8 cellular contexts compared by ENCODE assay signal in genomic region chr18:3594760-3595241, GRCh38.
DNase-seq lines count a peak whose midpoint lies in the region; ATAC-seq and TF ChIP-seq lines count a peak whose summit lies in the region.

No MANE protein-coding gene starts in this region.

- H3K9me3 Mint-ChIP-seq in CD8-positive, alpha-beta T cell: no peaks in the 10 kb centered on the region
- no peaks in the 10 kb centered on the region for H3K9me3 Mint-ChIP-seq in activated T-cell treated with anti-CD3 and anti-CD28 coated beads, Interleukin-2, amount 50 U/mL, for 24 hours

- in situ Hi-C loops in IMR-90 (cut with MboI; ENCODE audit: low sequenced_read_pairs): loop anchor here (5.0 to 10.0 kb wide), 3 partner anchors 70 to 312 kb away; partner anchors contain the start of gene TGIF1

- H3K27ac ChIP-seq in CD8-positive, alpha-beta T cell (ENCODE audit: low read depth, low read length): peak overlapping the region; percentile 99
- H3K27ac ChIP-seq in IMR-90 (ENCODE audit: insufficient read depth, low read length) (peak overlapping the region; percentile 84), trophoblast cell (ENCODE audit: low read depth, low read length) (peak overlapping the region; percentile 100)

- peak overlapping the region; percentile 83 for H4K12ac ChIP-seq in trophoblast cell (ENCODE audit: low read depth, low read length)

- TF ChIP-seq CTCF in CD8-positive, alpha-beta T cell (IDR thresholded peaks at IDR 0.05): no peak
- TF ChIP-seq CTCF in IMR-90 (conservative IDR thresholded peaks at IDR 0.05; ENCODE audit: low read depth, low read length): no peak

- TSS peak; percentile 65 for BruUV-seq in IMR-90 (replicated peaks; lab: Mats Ljungman, UMichigan)

- dilution Hi-C loops in IMR-90 (cut with HindIII; ENCODE audit: low sequenced_read_pairs, unreplicated experiment): no loop called here

- H3K4ac ChIP-seq in IMR-90 (ENCODE audit: low read depth, low read length) (peak overlapping the region; percentile 97), trophoblast cell (ENCODE audit: low read depth, low read length) (peak overlapping the region; percentile 89)

- H2BK5ac ChIP-seq in IMR-90 (ENCODE audit: low read depth, low read length, poor library complexity, severe bottlenecking): peak overlapping the region; percentile 98
- H2BK5ac ChIP-seq in trophoblast cell (ENCODE audit: low read depth, low read length, poor library complexity): peak overlapping the region; percentile 98

- peak overlapping the region; percentile 91 for H3K4me3 Mint-ChIP-seq in CD8-positive, alpha-beta T cell
- H3K4me3 Mint-ChIP-seq in activated T-cell treated with anti-CD3 and anti-CD28 coated beads, Interleukin-2, amount 50 U/mL, for 24 hours: peak overlapping the region; percentile 89

- H2BK12ac ChIP-seq in trophoblast cell (ENCODE audit: low read length): peak overlapping the region; percentile 94

- H3K23ac ChIP-seq in IMR-90 (ENCODE audit: low read depth, low read length): peak overlapping the region; percentile 98
- H3K23ac ChIP-seq in trophoblast cell (ENCODE audit: low read length): no peak overlapping the region

- H3K4me3 ChIP-seq in CD8-positive, alpha-beta T cell (ENCODE audit: low read depth, low read length): peak overlapping the region; percentile 67
- H3K4me3 ChIP-seq in IMR-90 (ENCODE audit: insufficient read depth, low read depth, low read length): peak overlapping the region; percentile 57
- H3K4me3 ChIP-seq in trophoblast cell (ENCODE audit: low read depth, low read length): peak overlapping the region; percentile 2

- peaks cover 41% of the 10 kb centered on the region for H3K4me1 ChIP-seq in CD8-positive, alpha-beta T cell (ENCODE audit: insufficient read depth, low read length)
- peaks cover 29% of the 10 kb centered on the region for H3K4me1 ChIP-seq in IMR-90 (ENCODE audit: control insufficient read depth, insufficient read depth, low read length)
- H3K4me1 ChIP-seq in trophoblast cell (ENCODE audit: control insufficient read depth in 1 of 2, insufficient read depth in 2 of 2, low read length in 2 of 2): peaks cover 34 to 44% of the 10 kb centered on the region in 2 experiments

- peak overlapping the region; percentile 99 for H3K27ac Mint-ChIP-seq in CD8-positive, alpha-beta T cell
- H3K27ac Mint-ChIP-seq in activated T-cell treated with anti-CD3 and anti-CD28 coated beads, Interleukin-2, amount 50 U/mL, for 24 hours: peak overlapping the region; percentile 98

- 7% methylated on average over 5 of the region's 7 CpGs; no CpG with 5 or more reads in 1 of the 2 experiments for WGBS in IMR-90 (ENCODE audit: extremely low coverage in 2 of 2, insufficient read length in 1 of 2), 2 experiments
- no CpG with 5 or more reads among the region's 7 CpGs for WGBS in trophoblast cell (ENCODE audit: extremely low coverage, insufficient coverage, insufficient read length)

- H2BK15ac ChIP-seq in IMR-90 (ENCODE audit: low read depth, low read length): peak overlapping the region; percentile 82

- peak overlapping the region; percentile 98 for H3K56ac ChIP-seq in IMR-90 (ENCODE audit: extremely low read depth, insufficient read depth, low read length)

- H3K36me3 ChIP-seq in CD8-positive, alpha-beta T cell (ENCODE audit: insufficient read depth, low read length): no peaks in the 10 kb centered on the region
- peaks cover 6% of the 10 kb centered on the region; the same call in 1 of the 2 replicates for H3K36me3 ChIP-seq in IMR-90 (ENCODE audit: control insufficient read depth, insufficient read depth, low read length)
- H3K36me3 ChIP-seq in trophoblast cell (ENCODE audit: control insufficient read depth in 1 of 2, insufficient read depth in 2 of 2, low read length in 2 of 2): peaks cover 0 to 3% of the 10 kb centered on the region in 2 experiments

- H2BK120ac ChIP-seq in IMR-90 (ENCODE audit: low read depth, low read length): peak overlapping the region; percentile 97
- peak overlapping the region; percentile 99 for H2BK120ac ChIP-seq in trophoblast cell (ENCODE audit: insufficient read depth, low read length, poor library complexity)

- DNase-seq in CD8-positive, alpha-beta T cell: peak in 1 of 7 experiments; percentile 27
- peak; percentile 49 for DNase-seq in IMR-90
- peak; percentile 55 for DNase-seq in activated T-cell treated with anti-CD3 and anti-CD28 coated beads, Interleukin-2, amount 50 U/mL, for 24 hours
- peak; percentile 60 for DNase-seq in globus pallidus (ENCODE audit: low spot score)
- DNase-seq in trophoblast cell: peak; percentile 69 to 76
- no peak for DNase-seq in NCI-H748 treated with DMSO at 0.1 percent for 48 hours (lab: John Stamatoyannopoulos, UW)
- DNase-seq in NK-92 (lab: John Stamatoyannopoulos, UW; ENCODE audit: unreplicated experiment): no peak
- no peak for DNase-seq in NAMALWA (ENCODE audit: low spot score)

- H3K36me3 Mint-ChIP-seq in CD8-positive, alpha-beta T cell: peaks cover 14% of the 10 kb centered on the region
- peaks cover 25% of the 10 kb centered on the region for H3K36me3 Mint-ChIP-seq in activated T-cell treated with anti-CD3 and anti-CD28 coated beads, Interleukin-2, amount 50 U/mL, for 24 hours (ENCODE audit: low read depth)

- POLR2A ChIA-PET in CD8-positive, alpha-beta T cell (lab: Charles Lee): interaction anchor here (0.6 to 4.1 kb wide), 18 partner anchors 8 to 1023 kb away, joined by 3 to 63 read pairs (median 12); partner anchors contain the start of genes METTL4, MYL12A, MYL12B and NDC80
- POLR2A ChIA-PET in IMR-90 (lab: Charles Lee; ENCODE audit: unreplicated experiment): interaction anchor here (0.6 to 3.2 kb wide), 6 partner anchors 8 to 147 kb away, joined by 3 to 26 read pairs (median 4); no protein-coding TSS in a partner anchor

- peak overlapping the region; percentile 79 for H2AFZ ChIP-seq in IMR-90 (replicated peaks; ENCODE audit: low read length, poor library complexity)
- peak overlapping the region; percentile 56 for H2AFZ ChIP-seq in trophoblast cell (ENCODE audit: insufficient read depth, low read length, poor library complexity)

- no peak for ATAC-seq in CD8-positive, alpha-beta T cell
- ATAC-seq in IMR-90 (ENCODE audit: low read depth): peak; percentile 6; the same call in 1 of the 2 replicates

- TF ChIP-seq POLR2A in IMR-90 (IDR thresholded peaks at IDR 0.05; ENCODE audit: low read depth, low read length): peak; percentile 31; the same call in 1 of the 2 replicates

- H4K8ac ChIP-seq in IMR-90 (ENCODE audit: low read depth in 2 of 2, low read length in 2 of 2): peak overlapping the region; percentile 86 to 94
- H4K8ac ChIP-seq in trophoblast cell (ENCODE audit: low read depth, low read length): peak overlapping the region; percentile 81

- H3K27me3 Mint-ChIP-seq in CD8-positive, alpha-beta T cell (ENCODE audit: low read depth): no peaks in the 10 kb centered on the region
- H3K27me3 Mint-ChIP-seq in activated T-cell treated with anti-CD3 and anti-CD28 coated beads, Interleukin-2, amount 50 U/mL, for 24 hours: no peaks in the 10 kb centered on the region

- H3K4me1 Mint-ChIP-seq in CD8-positive, alpha-beta T cell (ENCODE audit: low read depth): peaks cover 53% of the 10 kb centered on the region
- H3K4me1 Mint-ChIP-seq in activated T-cell treated with anti-CD3 and anti-CD28 coated beads, Interleukin-2, amount 50 U/mL, for 24 hours (ENCODE audit: low read depth): peaks cover 66% of the 10 kb centered on the region

- H3K9me3 ChIP-seq in CD8-positive, alpha-beta T cell (ENCODE audit: low read length): no peaks in the 10 kb centered on the region
- H3K9me3 ChIP-seq in IMR-90 (ENCODE audit: control insufficient read depth, insufficient read depth, low read length) (no peaks in the 10 kb centered on the region), trophoblast cell (ENCODE audit: insufficient read depth, low read depth, low read length) (no peaks in the 10 kb centered on the region)

- TF ChIP-seq RAD21 in IMR-90 (IDR thresholded peaks at IDR 0.05; ENCODE audit: low read length): no peak

- H3K4me2 ChIP-seq in IMR-90 (ENCODE audit: low read depth, low read length) (peak overlapping the region; percentile 92), trophoblast cell (ENCODE audit: low read length) (peak overlapping the region; percentile 55)

- H2AK9ac ChIP-seq in IMR-90 (replicated peaks; ENCODE audit: low read depth, low read length, poor library complexity): peak overlapping the region; percentile 94

- H4K91ac ChIP-seq in IMR-90 (ENCODE audit: insufficient read depth, low read depth, low read length) (peak overlapping the region; percentile 98), trophoblast cell (ENCODE audit: low read depth, low read length) (peak overlapping the region; percentile 97)

- intact Hi-C loops in CD8-positive, alpha-beta T cell (cut with DNase I, micrococcal nuclease): loop anchor here (1.0 to 10.0 kb wide), 14 partner anchors 10 to 940 kb away; partner anchors contain the start of genes MYL12B (in 1 of the 2) and SMCHD1 (in 1 of the 2)
- intact Hi-C loops in IMR-90 (cut with micrococcal nuclease): loop anchor here (1.0 to 5.0 kb wide), 9 partner anchors 8 to 402 kb away; no protein-coding TSS in a partner anchor

- H3K9me1 ChIP-seq in IMR-90 (ENCODE audit: insufficient read depth, low read length): peaks cover 17% of the 10 kb centered on the region

- peaks cover 18% of the 10 kb centered on the region for H3K79me2 ChIP-seq in trophoblast cell (ENCODE audit: control insufficient read depth, insufficient read depth, low read length, poor library complexity)

- H3K18ac ChIP-seq in IMR-90 (ENCODE audit: low read depth, low read length): peak overlapping the region; percentile 99
- H3K18ac ChIP-seq in trophoblast cell (ENCODE audit: low read length): peak overlapping the region; percentile 77

- H3K14ac ChIP-seq in IMR-90 (replicated peaks; ENCODE audit: low read depth, low read length) (peak overlapping the region; percentile 98), trophoblast cell (ENCODE audit: low read length) (peak overlapping the region; percentile 90)

- H3K27me3 ChIP-seq in CD8-positive, alpha-beta T cell (ENCODE audit: insufficient read depth, low read length): no peaks in the 10 kb centered on the region
- H3K27me3 ChIP-seq in IMR-90 (ENCODE audit: control insufficient read depth, insufficient read depth, low read length): no peaks in the 10 kb centered on the region
- H3K27me3 ChIP-seq in trophoblast cell (ENCODE audit: insufficient read depth, low read length): no peaks in the 10 kb centered on the region

- peak overlapping the region; percentile 96 for H2BK20ac ChIP-seq in IMR-90 (ENCODE audit: low read depth, low read length)

- H3K79me1 ChIP-seq in IMR-90 (ENCODE audit: low read depth in 1 of 2, low read length in 2 of 2): peaks cover 8 to 63% of the 10 kb centered on the region in 2 experiments
- H3K79me1 ChIP-seq in trophoblast cell (ENCODE audit: low read length): peaks cover 50% of the 10 kb centered on the region

- H4K5ac ChIP-seq in IMR-90 (ENCODE audit: low read depth, low read length): peak overlapping the region; percentile 94

- peak overlapping the region; percentile 97 for H3K9ac ChIP-seq in IMR-90 (ENCODE audit: low read depth, low read length)
- peak overlapping the region; percentile 48 for H3K9ac ChIP-seq in trophoblast cell (ENCODE audit: low read length)

- no peaks in the 10 kb centered on the region for H4K20me1 ChIP-seq in IMR-90 (ENCODE audit: insufficient read depth, low read length)

- H2AK5ac ChIP-seq in IMR-90 (ENCODE audit: low read depth, low read length): peak overlapping the region; percentile 94
- H2AK5ac ChIP-seq in trophoblast cell (ENCODE audit: low read length): peak overlapping the region; percentile 67

- CTCF ChIA-PET in CD8-positive, alpha-beta T cell (lab: Charles Lee): interaction anchor here (1.1 to 4.9 kb wide), 27 partner anchors 9 to 348 kb away, joined by 3 to 60 read pairs (median 5); no protein-coding TSS in a partner anchor
- CTCF ChIA-PET in IMR-90 (lab: Yijun Ruan, JAX): interaction anchor here (0.6 to 3.8 kb wide), 21 partner anchors 9 to 316 kb away, joined by 3 to 33 read pairs (median 4); no protein-coding TSS in a partner anchor

Comparison
In these comparisons a context has a peak if more than half of its experiments do, and no peak if none do; other contexts are left out.
1. DNase-seq: peak in IMR-90 (single experiment), activated T-cell treated with anti-CD3 and anti-CD28 coated beads, Interleukin-2, amount 50 U/mL, for 24 hours (single experiment), globus pallidus (single experiment) and trophoblast cell (2 of 2); none in NCI-H748 treated with DMSO at 0.1 percent for 48 hours (single experiment), NK-92 (single experiment) and NAMALWA (single experiment).
2. H3K4me3 ChIP-seq: peak in every context shown above with its lines; median percentile 67 in CD8-positive, alpha-beta T cell; 57 in IMR-90; 2 in trophoblast cell.
3. Peak in every context shown above with its lines, with median percentiles within 50 percentile points of each other: H3K27ac ChIP-seq.